Comparison of ENCODE assay signal across 15 cellular contexts in genomic region chr7:77794000-77794399, GRCh38. TPM values are rescaled to one million over a fixed set of nuclear protein-coding genes. Genes with fewer than 3 reads are reported as not detected.
DNase-seq lines count a peak whose midpoint lies in the region; ATAC-seq lines count a peak whose summit lies in the region.
"Had no signal": no experiment of that assay in that cellular context is flagged by ENCODE, and none has a peak within 500 bp of the region (broad histone marks: within the 10 kb centered on the region; RNA-seq: fewer than 3 reads in every experiment).

No MANE protein-coding gene starts in this region.

- H3K27me3 Mint-ChIP-seq in T-helper 17 cell = no peaks in the 10 kb centered on the region

- peaks cover 8% of the 10 kb centered on the region for H3K36me3 Mint-ChIP-seq in T-helper 17 cell (ENCODE audit: low read depth)

- H3K4me3 ChIP-seq in Karpas-422 (ENCODE audit: low read length) (no peak overlapping the region), skeletal muscle tissue (ENCODE audit: low read length in 3 of 3) (no peak overlapping the region)
- H3K4me3 ChIP-seq: SJSA1 had no signal

- H3K9me3 ChIP-seq in Karpas-422 (ENCODE audit: low read length) (no peaks in the 10 kb centered on the region), T-helper 17 cell (ENCODE audit: control insufficient read depth, low read length, poor library complexity, severe bottlenecking) (no peaks in the 10 kb centered on the region), skeletal muscle tissue (ENCODE audit: control insufficient read depth in 3 of 3, low read length in 3 of 3) (no peaks in the 10 kb centered on the region)
- H3K9me3 ChIP-seq: SJSA1 had no signal

- no peaks in the 10 kb centered on the region; the same call in 1 of the 2 replicates for H4K20me1 ChIP-seq in Karpas-422 (ENCODE audit: insufficient read depth, low read depth, low read length)

- peaks cover 18% of the 10 kb centered on the region for H3K36me3 ChIP-seq in Karpas-422 (ENCODE audit: insufficient read depth, low read length)
- H3K36me3 ChIP-seq in skeletal muscle tissue (ENCODE audit: control insufficient read depth in 3 of 3, insufficient read depth in 3 of 3, low read length in 3 of 3) = no peaks in the 10 kb centered on the region

- no peak for ATAC-seq in T-helper 17 cell
- ATAC-seq in HG02763 (IDR thresholded peaks at IDR 0.05; ENCODE audit: unreplicated experiment) = no peak

- no peak for DNase-seq in Karpas-422
- DNase-seq in T-helper 17 cell = no peak
- peak; percentile 3 for DNase-seq in left kidney (ENCODE audit: low read depth, low spot score)
- no peak for DNase-seq in NCI-H1092 (lab: John Stamatoyannopoulos, UW)
- DNase-seq in NCI-H2227 treated with DMSO at 0.1 percent for 48 hours (lab: John Stamatoyannopoulos, UW) = no peak
- DNase-seq: DMS 273 treated with DMSO at 0.1 percent for 48 hours; Kasumi-1; MV-4-11; NCI-H1436; NCI-H2081; NCI-H526; NK-92 treated with Interleukin-12 subunit alpha and Interleukin-12 subunit beta, amount 100 ng/mL, for 24 hours had no signal

- H3K79me2 ChIP-seq in Karpas-422 (ENCODE audit: low read length) = peaks cover 58% of the 10 kb centered on the region

- H3K27me3 ChIP-seq in Karpas-422 (ENCODE audit: low read length) (no peaks in the 10 kb centered on the region), skeletal muscle tissue (ENCODE audit: control insufficient read depth in 3 of 3, insufficient read depth in 3 of 3, low read length in 3 of 3) (no peaks in the 10 kb centered on the region)
- H3K27me3 ChIP-seq: SJSA1 had no signal

- no peak overlapping the region for H3K9ac ChIP-seq in Karpas-422 (ENCODE audit: low read length)
- peak overlapping the region in 1 of 3 donors; percentile 12 for H3K9ac ChIP-seq in skeletal muscle tissue (ENCODE audit: low read depth in 1 of 3, low read length in 3 of 3)

- peaks cover 26% of the 10 kb centered on the region for H3K4me1 ChIP-seq in Karpas-422 (ENCODE audit: low read length)
- peaks cover 20 to 28% (median 23%) of the 10 kb centered on the region in 3 donors for H3K4me1 ChIP-seq in skeletal muscle tissue (ENCODE audit: control insufficient read depth in 3 of 3, insufficient read depth in 3 of 3, low read length in 3 of 3)

- no peak overlapping the region for H3K4me3 Mint-ChIP-seq in T-helper 17 cell

- H3K4me1 Mint-ChIP-seq in T-helper 17 cell = peaks cover 31% of the 10 kb centered on the region

- no peak overlapping the region for H3K4me2 ChIP-seq in Karpas-422 (ENCODE audit: low read depth, low read length, poor library complexity, severe bottlenecking)

- H2AFZ ChIP-seq in Karpas-422 (ENCODE audit: low read length) = no peak overlapping the region

- H3K27ac ChIP-seq in Karpas-422 (ENCODE audit: low read length) = peak overlapping the region; percentile 35
- H3K27ac ChIP-seq in skeletal muscle tissue (ENCODE audit: low read depth, low read length) = peak overlapping the region; percentile 75
- H3K27ac ChIP-seq: SJSA1 had no signal

- H3K9me2 ChIP-seq in Karpas-422 (replicated peaks; ENCODE audit: insufficient read depth, low read length) = no peaks in the 10 kb centered on the region

- peak overlapping the region; percentile 70 for H3K27ac Mint-ChIP-seq in T-helper 17 cell

RNA-seq across cellular contexts. Expression of gene TMEM60, which starts 4.2 kb away (rescaled TPM):
- 28.5 and 64.4 TPM in 2 replicates for total RNA-seq in Karpas-422 (2014; rRNA removed; shearing (Covaris generic); ENCODE audit: low replicate concordance)
- 1 to 10 TPM; 5.0 to 6.3 TPM for total RNA-seq in T-helper 17 cell
- 11.0 TPM for total RNA-seq in skeletal muscle tissue

RNA-seq across cellular contexts. Expression of gene PHTF2, which starts 4.6 kb away (rescaled TPM):
- total RNA-seq in Karpas-422 (2014; rRNA removed; shearing (Covaris generic); ENCODE audit: low replicate concordance) = 39.3 and 65.7 TPM in 2 replicates
- 10 to 100 TPM; 68.1 to 69.9 TPM for total RNA-seq in T-helper 17 cell
- 14.6 TPM for total RNA-seq in skeletal muscle tissue
